ENCODE assay signal across 29 cellular contexts in the genomic region with DNA sequence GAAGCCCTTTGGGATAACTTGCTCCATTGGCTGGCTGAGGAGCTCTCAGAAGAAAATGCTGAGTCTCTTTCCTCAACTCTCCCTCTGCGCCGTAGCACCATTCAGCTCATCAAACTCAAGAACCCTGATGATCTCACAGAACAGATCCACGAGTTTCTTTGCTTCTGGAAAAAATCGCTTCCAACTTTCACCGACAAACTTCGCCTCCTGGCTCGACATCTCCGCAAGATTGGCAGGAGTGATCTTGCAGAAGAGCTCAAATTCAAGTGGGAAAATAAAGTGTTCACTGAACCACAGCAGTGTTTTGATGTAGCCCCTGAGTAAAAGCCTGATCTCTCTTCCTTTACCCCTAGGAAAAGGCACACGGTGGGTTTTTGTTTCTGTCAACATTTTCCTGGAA.
"Had no signal": no experiment of that assay in that cellular context is flagged by ENCODE, and none has a peak within 500 bp of the region (broad histone marks: within the 10 kb centered on the region; RNA-seq: fewer than 3 reads in every experiment).

No MANE protein-coding gene starts in this region.

- FAIRE-seq: small intestine had no signal

- H3K9me3 Mint-ChIP-seq: naive thymus-derived CD4-positive, alpha-beta T cell; natural killer cell; nephron; neural crest cell; stimulated activated effector memory CD8-positive, alpha-beta T cell treated with anti-CD3 and anti-CD28 coated beads, Interleukin-12 subunit alpha, Interleukin-12 subunit beta, amount 100 ng/mL, for 72 hours; stimulated activated naive B cell treated with anti-CD40 and anti-IgM and Interleukin-4, amounts not matched to agents 10 μg/mL and 1 μg/mL and 100 μg/mL, for 72 hours; stimulated activated naive CD8-positive, alpha-beta T cell treated with anti-CD3 and anti-CD28 coated beads, Interleukin-15, Interleukin-2, amounts not matched to agents 100 ng/mL and 50 ng/mL, for 24 hours; type B pancreatic cell had no signal

- H3K9me3 ChIP-seq: ovary, psoas muscle, right lobe of liver, sigmoid colon, stomach, thoracic aorta, tibial artery, transverse colon, upper lobe of right lung, uterus had no signal

- H2AFZ ChIP-seq: parathyroid adenoma had no signal

- H3K79me2 ChIP-seq: parathyroid adenoma had no signal

- H3K4me1 Mint-ChIP-seq: nephron, neural crest cell had no signal

- H3K27ac Mint-ChIP-seq: naive thymus-derived CD4-positive, alpha-beta T cell; natural killer cell; nephron; progenitor cell of endocrine pancreas; stimulated activated effector memory CD8-positive, alpha-beta T cell treated with anti-CD3 and anti-CD28 coated beads, Interleukin-12 subunit alpha, Interleukin-12 subunit beta, amount 100 ng/mL, for 72 hours; stimulated activated naive B cell treated with anti-CD40 and anti-IgM and Interleukin-4, amounts not matched to agents 10 μg/mL and 1 μg/mL and 100 μg/mL, for 72 hours; stimulated activated naive CD8-positive, alpha-beta T cell treated with anti-CD3 and anti-CD28 coated beads, Interleukin-15, Interleukin-2, amounts not matched to agents 100 ng/mL and 50 ng/mL, for 24 hours; type B pancreatic cell had no signal

- H3K27me3 Mint-ChIP-seq: naive thymus-derived CD4-positive, alpha-beta T cell; progenitor cell of endocrine pancreas; stimulated activated naive B cell treated with anti-CD40 and anti-IgM and Interleukin-4, amounts not matched to agents 10 μg/mL and 1 μg/mL and 100 μg/mL, for 72 hours; stimulated activated naive CD8-positive, alpha-beta T cell treated with anti-CD3 and anti-CD28 coated beads, Interleukin-15, Interleukin-2, amounts not matched to agents 100 ng/mL and 50 ng/mL, for 24 hours; type B pancreatic cell had no signal

- H3K4me3 Mint-ChIP-seq: naive thymus-derived CD4-positive, alpha-beta T cell; natural killer cell; nephron; neural crest cell; stimulated activated effector memory CD8-positive, alpha-beta T cell treated with anti-CD3 and anti-CD28 coated beads, Interleukin-12 subunit alpha, Interleukin-12 subunit beta, amount 100 ng/mL, for 72 hours; stimulated activated naive B cell treated with anti-CD40 and anti-IgM and Interleukin-4, amounts not matched to agents 10 μg/mL and 1 μg/mL and 100 μg/mL, for 72 hours; stimulated activated naive CD8-positive, alpha-beta T cell treated with anti-CD3 and anti-CD28 coated beads, Interleukin-15, Interleukin-2, amounts not matched to agents 100 ng/mL and 50 ng/mL, for 24 hours; type B pancreatic cell had no signal

- H3K27me3 ChIP-seq: ovary, right lobe of liver, sigmoid colon, stomach, tibial artery, transverse colon, upper lobe of right lung, uterus had no signal

- H3K36me3 ChIP-seq: ovary, right lobe of liver, sigmoid colon, stomach, thoracic aorta, tibial artery, transverse colon, upper lobe of right lung, uterus had no signal

- H3K36me3 Mint-ChIP-seq: naive thymus-derived CD4-positive, alpha-beta T cell; natural killer cell; stimulated activated effector memory CD8-positive, alpha-beta T cell treated with anti-CD3 and anti-CD28 coated beads, Interleukin-12 subunit alpha, Interleukin-12 subunit beta, amount 100 ng/mL, for 72 hours; stimulated activated naive B cell treated with anti-CD40 and anti-IgM and Interleukin-4, amounts not matched to agents 10 μg/mL and 1 μg/mL and 100 μg/mL, for 72 hours; type B pancreatic cell had no signal

- H3K9ac ChIP-seq: parathyroid adenoma had no signal

- H3K4me1 ChIP-seq: parathyroid adenoma, psoas muscle, sigmoid colon, stomach, tibial artery, transverse colon, upper lobe of right lung, uterus had no signal

- DNase-seq: naive thymus-derived CD4-positive, alpha-beta T cell; natural killer cell; occipital lobe; ovary; posterior cingulate gyrus; psoas muscle; right cardiac atrium; right lobe of liver; sigmoid colon; small intestine; stimulated activated CD4-positive, alpha-beta T cell treated with anti-CD3 and anti-CD28 coated beads, Interleukin-15, amount 100 ng/mL, for 24 hours; stimulated activated CD4-positive, alpha-beta T cell treated with anti-CD3 and anti-CD28 coated beads, Interleukin-2, amount 100 ng/mL, for 24 hours; stimulated activated CD4-positive, alpha-beta T cell treated with anti-CD3 and anti-CD28 coated beads, Interleukin-2, amount 100 ng/mL, for 48 hours; stimulated activated CD4-positive, alpha-beta T cell treated with anti-CD3 and anti-CD28 coated beads, Interleukin-4, amount 100 ng/mL, for 24 hours; stimulated activated naive B cell treated with anti-CD40 and anti-IgM and Interleukin-4, amounts not matched to agents 10 μg/mL and 1 μg/mL and 100 μg/mL, for 72 hours; stimulated activated naive CD4-positive, alpha-beta T cell treated with Interleukin-2 at 50 U/mL for 16 hours; stomach; tibial artery; transverse colon; upper lobe of right lung; uterus had no signal

- H3K27ac ChIP-seq: ovary, parathyroid adenoma, psoas muscle, right lobe of liver, sigmoid colon, stomach, thoracic aorta, tibial artery, transverse colon, upper lobe of right lung, uterus had no signal

- H3K4me3 ChIP-seq: ovary, psoas muscle, right lobe of liver, sigmoid colon, stomach, thoracic aorta, tibial artery, transverse colon, upper lobe of right lung, uterus had no signal
